ENCODE assay signal across 17 cellular contexts in genomic region chr6:162509821-162510220, GRCh38.
"Had no signal": no experiment of that assay in that cellular context is flagged by ENCODE, and none has a peak within 500 bp of the region (broad histone marks: within the 10 kb centered on the region; RNA-seq: fewer than 3 reads in every experiment).

No MANE protein-coding gene starts in this region.

- H3K4me3 ChIP-seq: cardiac muscle cell, coronary artery, esophagus muscularis mucosa, lung, sigmoid colon, spleen, thoracic aorta, upper lobe of right lung had no signal

- H3K27me3 Mint-ChIP-seq: stimulated activated naive CD8-positive, alpha-beta T cell treated with anti-CD3 and anti-CD28 coated beads, Interleukin-15, amount 100 ng/mL, for 72 hours; T-cell had no signal

- H3K36me3 ChIP-seq: cardiac muscle cell, esophagus muscularis mucosa, neutrophil, sigmoid colon, spleen, thoracic aorta, upper lobe of right lung had no signal

- H3K4me1 ChIP-seq: spleen, upper lobe of right lung had no signal

- ATAC-seq: activated CD4-positive, CD25-positive, alpha-beta regulatory T cell treated with anti-CD3 and anti-CD28 coated beads, Interleukin-2, amount 50 U/mL, for 24 hours; stimulated activated naive CD8-positive, alpha-beta T cell treated with anti-CD3 and anti-CD28 coated beads, Interleukin-15, amount 100 ng/mL, for 72 hours; T-cell; upper lobe of right lung had no signal

- H3K27me3 ChIP-seq: cardiac muscle cell, esophagus muscularis mucosa, neutrophil, sigmoid colon, spleen, upper lobe of right lung had no signal

- H3K27ac ChIP-seq: cardiac muscle cell, coronary artery, esophagus muscularis mucosa, neutrophil, sigmoid colon, spleen, thoracic aorta, upper lobe of right lung had no signal

- DNase-seq: activated CD4-positive, alpha-beta T cell treated with anti-CD3 and anti-CD28 coated beads, Interleukin-2, amount 50 U/mL, for 1 hour; activated naive CD4-positive, alpha-beta T cell treated with anti-CD3 and anti-CD28 coated beads, Interleukin-2, amount 50 U/mL, for 16 hours; kidney glomerular epithelial cell; sigmoid colon; SK-N-SH; spleen; stimulated activated naive CD8-positive, alpha-beta T cell treated with anti-CD3 and anti-CD28 coated beads, Interleukin-15, amount 100 ng/mL, for 72 hours; T-cell; T-helper 9 cell; upper lobe of right lung had no signal

- H3K4me1 Mint-ChIP-seq: stimulated activated naive CD8-positive, alpha-beta T cell treated with anti-CD3 and anti-CD28 coated beads, Interleukin-15, amount 100 ng/mL, for 72 hours; T-cell had no signal

- H3K9me3 ChIP-seq: esophagus muscularis mucosa, neutrophil, sigmoid colon, SK-N-SH, spleen, thoracic aorta, upper lobe of right lung had no signal

- H3K27ac Mint-ChIP-seq: stimulated activated naive CD8-positive, alpha-beta T cell treated with anti-CD3 and anti-CD28 coated beads, Interleukin-15, amount 100 ng/mL, for 72 hours; T-cell had no signal

- H3K9me3 Mint-ChIP-seq: stimulated activated naive CD8-positive, alpha-beta T cell treated with anti-CD3 and anti-CD28 coated beads, Interleukin-15, amount 100 ng/mL, for 72 hours had no signal

- H3K9ac ChIP-seq: SK-N-SH had no signal

- H3K4me3 Mint-ChIP-seq: stimulated activated naive CD8-positive, alpha-beta T cell treated with anti-CD3 and anti-CD28 coated beads, Interleukin-15, amount 100 ng/mL, for 72 hours; T-cell had no signal
